In genomic region chr17:19744922-19745757, GRCh38 we compare ENCODE assay signal across 8 cellular contexts. TPM values are rescaled to one million over a fixed set of nuclear protein-coding genes. Genes with fewer than 3 reads are reported as not detected.
DNase-seq lines count a peak whose midpoint lies in the region; ATAC-seq and TF ChIP-seq lines count a peak whose summit lies in the region.

No MANE protein-coding gene starts in this region.

- H3K36me3 Mint-ChIP-seq in activated CD4-positive, alpha-beta T cell treated with anti-CD3 and anti-CD28 coated beads, Interleukin-2, amount 10 ng/mL, durations not matched to agents 24 days and 14 days (ENCODE audit: low read depth) = no peaks in the 10 kb centered on the region

- peak overlapping the region; percentile 80 for H3K4me3 Mint-ChIP-seq in activated CD4-positive, alpha-beta T cell treated with anti-CD3 and anti-CD28 coated beads, Interleukin-2, amount 10 ng/mL, durations not matched to agents 24 days and 14 days

- H3K27ac ChIP-seq in coronary artery = peak overlapping the region in 1 of 2 donors; percentile 48

- H3K4me1 Mint-ChIP-seq in activated CD4-positive, alpha-beta T cell treated with anti-CD3 and anti-CD28 coated beads, Interleukin-2, amount 10 ng/mL, durations not matched to agents 24 days and 14 days = peaks cover 5% of the 10 kb centered on the region

- TF ChIP-seq CTCF in coronary artery (IDR thresholded peaks at IDR 0.05) = peak; percentile 96

- no peaks in the 10 kb centered on the region for H3K27me3 Mint-ChIP-seq in activated CD4-positive, alpha-beta T cell treated with anti-CD3 and anti-CD28 coated beads, Interleukin-2, amount 10 ng/mL, durations not matched to agents 24 days and 14 days

- intact Hi-C loops in activated CD4-positive, alpha-beta T cell treated with anti-CD3 and anti-CD28 coated beads, Interleukin-2, amount 10 ng/mL, durations not matched to agents 24 days and 14 days (cut with micrococcal nuclease) = no loop called here

- no peaks in the 10 kb centered on the region for H3K9me3 Mint-ChIP-seq in activated CD4-positive, alpha-beta T cell treated with anti-CD3 and anti-CD28 coated beads, Interleukin-2, amount 10 ng/mL, durations not matched to agents 24 days and 14 days

- no peak overlapping the region for H3K27ac Mint-ChIP-seq in activated CD4-positive, alpha-beta T cell treated with anti-CD3 and anti-CD28 coated beads, Interleukin-2, amount 10 ng/mL, durations not matched to agents 24 days and 14 days

- peak overlapping the region; percentile 74 for H3K4me3 ChIP-seq in coronary artery

- DNase-seq in NCI-H1417 (lab: John Stamatoyannopoulos, UW) = peak; percentile 26 to 76 (median 59)
- no peak for DNase-seq in NCI-H1417 treated with DMSO at 0.1 percent for 48 hours (lab: John Stamatoyannopoulos, UW)
- DNase-seq in NCI-H1694 (lab: John Stamatoyannopoulos, UW) = peak; percentile 70
- peak; percentile 96 for DNase-seq in activated CD4-positive, alpha-beta T cell treated with anti-CD3 and anti-CD28 coated beads, Interleukin-2, amount 10 ng/mL, durations not matched to agents 24 days and 14 days
- DNase-seq in coronary artery (ENCODE audit: low spot score) = peak; percentile 92
- peak; percentile 97 for DNase-seq in left kidney (ENCODE audit: low read depth, low spot score)
- peak; percentile 67 to 81 (median 76) for DNase-seq in stimulated activated CD4-positive, alpha-beta T cell treated with anti-CD3 and anti-CD28 coated beads, Interleukin-1b, Interleukin-23, amount 100 ng/mL, for 24 hours (ENCODE audit: low read depth in 4 of 4, low spot score in 1 of 4)

- ATAC-seq in HG02759 (IDR thresholded peaks at IDR 0.05; ENCODE audit: unreplicated experiment) = no peak

RNA-seq across cellular contexts. Expression of gene ALDH3A1, which starts 3.0 kb away (rescaled TPM):
- total RNA-seq in activated CD4-positive, alpha-beta T cell treated with anti-CD3 and anti-CD28 coated beads, Interleukin-2, amount 10 ng/mL, durations not matched to agents 24 days and 14 days = not detected in 2 replicates

RNA-seq across cellular contexts. Expression of gene SLC47A2, which starts 28.8 kb away (rescaled TPM):
- not detected in 2 replicates for total RNA-seq in activated CD4-positive, alpha-beta T cell treated with anti-CD3 and anti-CD28 coated beads, Interleukin-2, amount 10 ng/mL, durations not matched to agents 24 days and 14 days
